In the genomic region with DNA sequence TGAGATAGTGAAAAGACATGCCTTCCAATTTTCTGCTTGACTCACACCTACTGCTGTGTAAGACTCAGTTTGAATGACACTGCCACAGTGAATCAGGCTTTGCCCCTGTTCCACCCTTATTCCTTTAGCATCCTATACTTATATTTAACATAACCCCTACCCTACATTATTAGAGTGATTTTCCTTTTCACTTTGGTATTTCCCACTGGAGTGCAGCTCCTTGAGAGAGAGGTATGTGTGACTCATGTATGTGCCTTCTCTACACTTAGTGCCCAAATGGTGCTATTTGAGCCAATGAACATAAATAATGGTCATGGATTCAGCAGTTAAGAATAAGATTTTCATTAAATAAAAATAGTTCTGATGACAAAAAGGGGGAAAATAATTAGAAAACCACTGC, we compare ENCODE assay signal across 1 cellular context.
TF ChIP-seq lines count a peak whose summit lies in the region.

No MANE protein-coding gene starts in this region.

TF ChIP-seq in GM12878, 131 proteins besides CTCF, POLR2A, EP300 and RAD21 (continued from another document):
- TF ChIP-seq, protein P1, sequence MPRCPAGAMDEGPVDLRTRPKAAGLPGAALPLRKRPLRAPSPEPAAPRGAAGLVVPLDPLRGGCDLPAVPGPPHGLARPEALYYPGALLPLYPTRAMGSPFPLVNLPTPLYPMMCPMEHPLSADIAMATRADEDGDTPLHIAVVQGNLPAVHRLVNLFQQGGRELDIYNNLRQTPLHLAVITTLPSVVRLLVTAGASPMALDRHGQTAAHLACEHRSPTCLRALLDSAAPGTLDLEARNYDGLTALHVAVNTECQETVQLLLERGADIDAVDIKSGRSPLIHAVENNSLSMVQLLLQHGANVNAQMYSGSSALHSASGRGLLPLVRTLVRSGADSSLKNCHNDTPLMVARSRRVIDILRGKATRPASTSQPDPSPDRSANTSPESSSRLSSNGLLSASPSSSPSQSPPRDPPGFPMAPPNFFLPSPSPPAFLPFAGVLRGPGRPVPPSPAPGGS (IDR thresholded peaks at IDR 0.05; ENCODE audit: borderline replicate concordance, insufficient read depth, low read depth, low read length, poor library complexity, severe bottlenecking): no peak
- no peak for TF ChIP-seq POU2F2 (IDR thresholded peaks at IDR 0.05; ENCODE audit: borderline replicate concordance, low read depth, low read length)
- no peak for TF ChIP-seq FOS (IDR thresholded peaks at IDR 0.05; ENCODE audit: borderline replicate concordance, extremely low read depth, insufficient read length)
- no peak for TF ChIP-seq JUNB (IDR thresholded peaks at IDR 0.05)
- no peak for TF ChIP-seq SMAD5 (IDR thresholded peaks at IDR 0.05; ENCODE audit: low read depth)
- TF ChIP-seq BMI1 (IDR thresholded peaks at IDR 0.05; ENCODE audit: borderline replicate concordance): no peak
- no peak for TF ChIP-seq TCF3 (IDR thresholded peaks at IDR 0.05; ENCODE audit: borderline replicate concordance, insufficient read depth, low read depth, low read length)
